In genomic region chr12:62328296-62328921, GRCh38 we compare ENCODE assay signal across 2 cellular contexts.
TF ChIP-seq lines count a peak whose summit lies in the region.

No MANE protein-coding gene starts in this region.

TF ChIP-seq in SK-N-SH, 30 proteins besides CTCF, POLR2A, EP300 and RAD21 (continued from another document):
- TF ChIP-seq PBX3 (IDR thresholded peaks at IDR 0.05): peak; percentile 23; the same call in 1 of the 2 replicates
- TF ChIP-seq RCOR1 (IDR thresholded peaks at IDR 0.05; ENCODE audit: low read length): no peak
- TF ChIP-seq SIN3A (IDR thresholded peaks at IDR 0.05; ENCODE audit: borderline replicate concordance, low read depth, low read length): no peak
- peak; percentile 36; the same call in 1 of the 2 replicates for TF ChIP-seq TCF12 (IDR thresholded peaks at IDR 0.05)
TF ChIP-seq in SK-N-SH: peak in this region for 2.

TF ChIP-seq in GM23338, 12 proteins besides CTCF, POLR2A, EP300 and RAD21 (continued from another document):
- TF ChIP-seq ZNF462 (CRISPR knock-in tag; IDR thresholded peaks at IDR 0.05): no peak
- no peak for TF ChIP-seq JUNB (IDR thresholded peaks at IDR 0.05; ENCODE audit: unreplicated experiment)
- TF ChIP-seq POLR2AphosphoS5 (IDR thresholded peaks at IDR 0.05; ENCODE audit: low read depth): no peak
- no peak for TF ChIP-seq NANOG (IDR thresholded peaks at IDR 0.05; ENCODE audit: borderline replicate concordance)
- no peak for TF ChIP-seq ETS1 (IDR thresholded peaks at IDR 0.05)
- no peak for TF ChIP-seq CREB1 (CRISPR knock-in tag; IDR thresholded peaks at IDR 0.05; ENCODE audit: low read depth)
